ENCODE assay signal across 8 cellular contexts in the genomic region with DNA sequence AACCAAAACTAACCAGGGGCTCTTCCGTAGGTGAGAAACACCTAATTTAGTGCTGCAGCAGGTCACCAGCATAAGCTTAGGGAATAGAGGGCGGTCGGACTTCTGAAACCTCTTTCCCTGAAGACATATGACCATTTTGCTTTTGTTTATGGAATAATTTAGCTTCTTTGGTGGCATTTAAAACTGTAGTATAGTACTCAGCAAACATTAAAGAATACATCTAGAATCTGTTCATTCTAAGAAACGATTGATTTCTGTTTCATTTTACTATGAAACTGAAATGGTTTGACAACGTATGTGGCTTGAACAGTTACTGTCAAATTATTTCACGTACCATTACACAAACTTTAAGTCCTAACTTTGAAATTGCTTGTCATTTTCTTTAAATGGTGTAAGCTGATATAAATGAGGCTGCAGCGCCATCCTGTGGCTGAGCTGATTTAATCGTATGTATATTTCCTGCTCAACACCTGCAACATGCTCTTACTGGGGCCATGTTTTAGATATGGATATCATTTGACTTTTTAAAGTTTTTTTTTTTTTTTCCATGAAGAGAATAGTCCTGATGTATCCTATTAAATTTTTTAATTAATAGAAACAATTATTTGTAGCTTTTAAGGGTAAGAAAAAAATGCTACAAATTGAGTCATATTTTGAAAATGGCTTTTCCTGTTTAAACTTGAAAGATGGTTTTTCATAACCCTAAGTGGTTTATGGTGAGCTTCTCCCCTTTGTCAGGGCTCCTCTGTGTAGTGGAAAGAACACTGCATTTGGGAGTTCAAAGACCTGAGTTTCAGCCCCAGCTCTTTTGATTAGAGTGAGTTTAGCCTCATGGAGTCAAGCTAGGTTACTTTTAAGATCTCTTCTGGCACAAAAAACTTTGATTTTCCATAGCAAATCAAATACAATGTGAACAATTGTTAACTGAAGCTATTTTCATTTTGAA. TPM values are rescaled to one million over a fixed set of nuclear protein-coding genes. Genes with fewer than 3 reads are reported as not detected.
A peak's percentile ranks its signal among the peaks of the same experiment; 100 is the strongest.
DNase-seq lines count a peak whose midpoint lies in the region; ATAC-seq, FAIRE-seq and TF ChIP-seq lines count a peak whose summit lies in the region.

No MANE protein-coding gene starts in this region.

- FAIRE-seq in frontal cortex (lab: Jason Lieb, UNC): peak; percentile 98

- no peak overlapping the region for H3K27ac ChIP-seq in parathyroid adenoma
- H3K27ac ChIP-seq in upper lobe of right lung: no peak overlapping the region

- H3K4me1 ChIP-seq in parathyroid adenoma (no peaks in the 10 kb centered on the region), upper lobe of right lung (peaks cover 4% of the 10 kb centered on the region)

- no peaks in the 10 kb centered on the region for H3K36me3 ChIP-seq in parathyroid adenoma (ENCODE audit: control insufficient read depth, insufficient read depth, low read length)
- no peaks in the 10 kb centered on the region for H3K36me3 ChIP-seq in upper lobe of right lung

- no peaks in the 10 kb centered on the region for H3K9me3 ChIP-seq in parathyroid adenoma (ENCODE audit: control insufficient read depth, low read length)
- no peaks in the 10 kb centered on the region for H3K9me3 ChIP-seq in upper lobe of right lung

- H2AFZ ChIP-seq in parathyroid adenoma: no peak overlapping the region

- no peak overlapping the region for H3K9ac ChIP-seq in parathyroid adenoma

- no peaks in the 10 kb centered on the region for H3K27me3 ChIP-seq in parathyroid adenoma (ENCODE audit: control insufficient read depth, insufficient read depth, low read length)
- no peaks in the 10 kb centered on the region for H3K27me3 ChIP-seq in upper lobe of right lung

- TF ChIP-seq CTCF in parathyroid adenoma (IDR thresholded peaks at IDR 0.05): peak; percentile 39
- peak; percentile 69 for TF ChIP-seq CTCF in upper lobe of right lung (IDR thresholded peaks at IDR 0.05)

- H3K4me3 ChIP-seq in parathyroid adenoma (ENCODE audit: low read depth, low read length) (no peak overlapping the region), upper lobe of right lung (no peak overlapping the region)

- peak; percentile 72 for DNase-seq in EL
- peak; percentile 38 for DNase-seq in KG1 (lab: John Stamatoyannopoulos, UW)
- DNase-seq in SIG-M5 treated with dmso at 0.1 percent for 504 hours (lab: John Stamatoyannopoulos, UW; ENCODE audit: unreplicated experiment): peak; percentile 52
- DNase-seq in activated gamma-delta T cell treated with anti-CD3 and anti-CD28 coated beads, Interleukin-2, amount 50 U/mL, for 16 hours (ENCODE audit: low read depth): peak; percentile 76
- peak; percentile 10 to 28 for DNase-seq in frontal cortex (ENCODE audit: low spot score in 2 of 2)
- DNase-seq in upper lobe of right lung: peak; percentile 71

- no peak overlapping the region for H3K4me2 ChIP-seq in parathyroid adenoma (ENCODE audit: low read length)

- no peaks in the 10 kb centered on the region for H3K79me2 ChIP-seq in parathyroid adenoma

- ATAC-seq in GM21619 (IDR thresholded peaks at IDR 0.05; ENCODE audit: unreplicated experiment) (peak; percentile 55), upper lobe of right lung (peak; percentile 89)

- intact Hi-C loops in upper lobe of right lung (cut with DNase I): loop anchor here (5.0 kb wide), 1 partner anchor 454 kb away; no protein-coding TSS in a partner anchor

RNA-seq across cellular contexts. Expression of gene CFAP54, which starts 27.4 kb away (rescaled TPM):
- 5.3 TPM for total RNA-seq in frontal cortex
- total RNA-seq in upper lobe of right lung: 0.75 TPM

Comparison
In these comparisons a context has a peak if more than half of its experiments do, and no peak if none do; other contexts are left out.
1. DNase-seq: peak in every context shown above with its lines; median percentile 76 in activated gamma-delta T cell treated with anti-CD3 and anti-CD28 coated beads, Interleukin-2, amount 50 U/mL, for 16 hours; 72 in EL; 71 in upper lobe of right lung; 52 in SIG-M5 treated with dmso at 0.1 percent for 504 hours; 38 in KG1; 19 in frontal cortex.